Comparison of ENCODE assay signal across 20 cellular contexts in the genomic region with DNA sequence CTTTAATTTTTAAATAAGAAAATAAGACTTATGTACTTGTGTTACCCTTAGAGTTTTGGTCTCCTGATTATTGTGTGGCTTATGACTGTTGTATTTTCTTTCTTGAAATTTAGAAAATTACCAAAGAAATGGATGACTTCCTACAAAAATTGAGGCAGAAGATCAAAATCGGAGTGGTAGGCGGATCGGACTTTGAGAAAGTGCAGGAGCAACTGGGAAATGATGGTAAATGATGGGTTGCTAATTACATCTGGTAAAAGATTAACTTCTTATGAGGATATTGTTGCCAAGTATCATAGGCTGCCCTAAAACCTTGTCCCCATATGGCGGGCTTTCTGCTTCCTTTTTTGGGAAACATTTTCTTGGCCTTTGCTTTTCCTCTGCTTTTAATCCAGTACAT.
"Had no signal": no experiment of that assay in that cellular context is flagged by ENCODE, and none has a peak within 500 bp of the region (broad histone marks: within the 10 kb centered on the region; RNA-seq: fewer than 3 reads in every experiment).

No MANE protein-coding gene starts in this region.

- H3K9me3 ChIP-seq: left ventricle myocardium inferior, lower lobe of right lung, right atrium auricular region, sigmoid colon, thoracic aorta, tibial nerve, vagina had no signal

- H3K27me3 Mint-ChIP-seq: effector memory CD8-positive, alpha-beta T cell; naive B cell; natural killer cell treated with Interleukin-12 subunit alpha and Interleukin-12 subunit beta and Interleukin-15 and Interleukin-18, amount 100 ng/mL, for 72 hours; progenitor cell of endocrine pancreas; stimulated activated naive B cell treated with anti-CD40 and anti-IgM and Interleukin-4, amounts not matched to agents 10 μg/mL and 1 μg/mL and 100 μg/mL, for 72 hours; stimulated activated naive CD8-positive, alpha-beta T cell treated with anti-CD3 and anti-CD28 coated beads, Interleukin-15, Interleukin-2, amounts not matched to agents 100 ng/mL and 50 ng/mL, for 24 hours had no signal

- ATAC-seq: effector memory CD8-positive, alpha-beta T cell; lower lobe of right lung; natural killer cell treated with Interleukin-12 subunit alpha and Interleukin-12 subunit beta and Interleukin-15 and Interleukin-18, amount 100 ng/mL, for 72 hours; stimulated activated naive B cell treated with anti-CD40 and anti-IgM and Interleukin-4, amounts not matched to agents 10 μg/mL and 1 μg/mL and 100 μg/mL, for 72 hours had no signal

- H3K9me3 Mint-ChIP-seq: effector memory CD8-positive, alpha-beta T cell; naive B cell; natural killer cell treated with Interleukin-12 subunit alpha and Interleukin-12 subunit beta and Interleukin-15 and Interleukin-18, amount 100 ng/mL, for 72 hours; neural progenitor cell; stimulated activated naive B cell treated with anti-CD40 and anti-IgM and Interleukin-4, amounts not matched to agents 10 μg/mL and 1 μg/mL and 100 μg/mL, for 72 hours; stimulated activated naive CD8-positive, alpha-beta T cell treated with anti-CD3 and anti-CD28 coated beads, Interleukin-15, Interleukin-2, amounts not matched to agents 100 ng/mL and 50 ng/mL, for 24 hours had no signal

- H3K4me3 ChIP-seq: left ventricle myocardium inferior, lower lobe of right lung, neural progenitor cell, right atrium auricular region, sigmoid colon, thoracic aorta, tibial nerve, vagina had no signal

- H2AFZ ChIP-seq: neural progenitor cell, parathyroid adenoma had no signal

- H3K4me1 ChIP-seq: neural progenitor cell had no signal

- DNase-seq: cortex of kidney; effector memory CD8-positive, alpha-beta T cell; kidney; left ventricle myocardium inferior; lower lobe of right lung; naive B cell; sigmoid colon; stimulated activated CD4-positive, alpha-beta T cell treated with anti-CD3 and anti-CD28 coated beads, Interleukin-15, amount 100 ng/mL, for 24 hours; stimulated activated CD4-positive, alpha-beta T cell treated with anti-CD3 and anti-CD28 coated beads, Interleukin-2, amount 100 ng/mL, for 48 hours; stimulated activated naive B cell treated with anti-CD40 and anti-IgM and Interleukin-4, amounts not matched to agents 10 μg/mL and 1 μg/mL and 100 μg/mL, for 72 hours had no signal

- H3K27ac Mint-ChIP-seq: natural killer cell treated with Interleukin-12 subunit alpha and Interleukin-12 subunit beta and Interleukin-15 and Interleukin-18, amount 100 ng/mL, for 72 hours; neural progenitor cell; progenitor cell of endocrine pancreas; stimulated activated naive CD8-positive, alpha-beta T cell treated with anti-CD3 and anti-CD28 coated beads, Interleukin-15, Interleukin-2, amounts not matched to agents 100 ng/mL and 50 ng/mL, for 24 hours had no signal

- H3K9ac ChIP-seq: neural progenitor cell, parathyroid adenoma had no signal

- FAIRE-seq: frontal cortex, kidney had no signal

- H3K36me3 ChIP-seq: neural progenitor cell had no signal

- H3K27ac ChIP-seq: left ventricle myocardium inferior, lower lobe of right lung, neural progenitor cell, parathyroid adenoma, right atrium auricular region, sigmoid colon, thoracic aorta, tibial nerve, vagina had no signal

- H3K4me2 ChIP-seq: neural progenitor cell had no signal

- H3K27me3 ChIP-seq: neural progenitor cell, right atrium auricular region, sigmoid colon, tibial nerve, vagina had no signal

- H3K4me3 Mint-ChIP-seq: effector memory CD8-positive, alpha-beta T cell; natural killer cell treated with Interleukin-12 subunit alpha and Interleukin-12 subunit beta and Interleukin-15 and Interleukin-18, amount 100 ng/mL, for 72 hours; neural progenitor cell; stimulated activated naive B cell treated with anti-CD40 and anti-IgM and Interleukin-4, amounts not matched to agents 10 μg/mL and 1 μg/mL and 100 μg/mL, for 72 hours had no signal
